Comparison of ENCODE assay signal across 12 cellular contexts in genomic region chr17:2172447-2172938, GRCh38.
DNase-seq lines count a peak whose midpoint lies in the region; ATAC-seq and TF ChIP-seq lines count a peak whose summit lies in the region.
"Had no signal": no experiment of that assay in that cellular context is flagged by ENCODE, and none has a peak within 500 bp of the region (broad histone marks: within the 10 kb centered on the region; RNA-seq: fewer than 3 reads in every experiment).

No MANE protein-coding gene starts in this region.

- peaks cover 2% of the 10 kb centered on the region; the same call in 1 of the 2 replicates for H3K36me3 Mint-ChIP-seq in WTC11

- H3K27ac ChIP-seq in heart right ventricle (peak overlapping the region; percentile 52 to 96 (median 88)), rectal smooth muscle tissue (ENCODE audit: low read depth, low read length) (peak overlapping the region; percentile 78)

- no peak for TF ChIP-seq CTCF in WTC11 (IDR thresholded peaks at IDR 0.05)
- no peak for TF ChIP-seq CTCF in heart right ventricle (IDR thresholded peaks at IDR 0.05)

- peak overlapping the region; percentile 67; the same call in 1 of the 2 replicates for H3K27ac Mint-ChIP-seq in WTC11
- H3K27ac Mint-ChIP-seq: T-helper 17 cell had no signal

- H3K9me3 ChIP-seq in heart right ventricle, result no peaks in the 10 kb centered on the region
- H3K9me3 ChIP-seq: testis had no signal

- no peak overlapping the region for H3K4me3 Mint-ChIP-seq in WTC11
- H3K4me3 Mint-ChIP-seq: naive thymus-derived CD4-positive, alpha-beta T cell; T-helper 17 cell had no signal

- 9 to 12% methylated on average over 11 of the region's 11 CpGs for WGBS in heart right ventricle, 2 donors

- no peak overlapping the region for H3K9ac ChIP-seq in rectal smooth muscle tissue (ENCODE audit: low read length)

- ATAC-seq in WTC11 (no peak), heart right ventricle (peak; percentile 10 to 63 (median 31)), HG03039 (IDR thresholded peaks at IDR 0.05; ENCODE audit: unreplicated experiment) (no peak)
- ATAC-seq: naive thymus-derived CD4-positive, alpha-beta T cell; T-helper 17 cell had no signal

- CTCF ChIA-PET in WTC11 (lab: Charles Lee), result interaction anchor here (0.6 to 1.9 kb wide), 5 partner anchors 16 to 118 kb away, joined by 3 to 7 read pairs (median 5); partner anchors contain the start of gene HIC1

- no peaks in the 10 kb centered on the region for H3K27me3 ChIP-seq in heart right ventricle
- H3K27me3 ChIP-seq in rectal smooth muscle tissue (ENCODE audit: control insufficient read depth, insufficient read depth, low read length), result no peaks in the 10 kb centered on the region
- H3K27me3 ChIP-seq: testis had no signal

- no peaks in the 10 kb centered on the region for H3K9me3 Mint-ChIP-seq in WTC11
- H3K9me3 Mint-ChIP-seq: naive thymus-derived CD4-positive, alpha-beta T cell had no signal

- peak overlapping the region in 8 of 10 donors; percentile 10 to 38 (median 21) for H3K4me3 ChIP-seq in heart right ventricle
- H3K4me3 ChIP-seq in rectal smooth muscle tissue (ENCODE audit: low read length), result no peak overlapping the region
- H3K4me3 ChIP-seq: testis had no signal

- peaks cover 0 to 50% (median 0%) of the 10 kb centered on the region in 9 donors for H3K36me3 ChIP-seq in heart right ventricle
- no peaks in the 10 kb centered on the region for H3K36me3 ChIP-seq in rectal smooth muscle tissue (ENCODE audit: control insufficient read depth, insufficient read depth, low read length)

- H3K4me1 Mint-ChIP-seq in WTC11, result peaks cover 15% of the 10 kb centered on the region

- no peaks in the 10 kb centered on the region for H3K27me3 Mint-ChIP-seq in WTC11 (ENCODE audit: low read depth)
- H3K27me3 Mint-ChIP-seq: naive thymus-derived CD4-positive, alpha-beta T cell; T-helper 17 cell had no signal

- DNase-seq in ELR (ENCODE audit: low read depth), result peak; percentile 93
- DNase-seq in WTC11 (ENCODE audit: low spot score), result no peak
- DNase-seq in heart right ventricle, result peak; percentile 44 to 64
- no peak for DNase-seq in cerebellar nuclear complex (lab: John Stamatoyannopoulos, UW)
- DNase-seq in HPDE6-E6E7 (ENCODE audit: extremely low spot score), result no peak
- no peak for DNase-seq in NCI-H1105 treated with DMSO at 0.1 percent for 48 hours (lab: John Stamatoyannopoulos, UW)
- DNase-seq: KG1; naive thymus-derived CD4-positive, alpha-beta T cell; T-helper 17 cell had no signal

- intact Hi-C loops in heart right ventricle (cut with DNase I), result loop anchor here in 9 of 10 donors (2.0 to 10.0 kb wide), 12 partner anchors 35 to 222 kb away; partner anchors contain the start of gene HIC1 (in 4 of the 9)

- POLR2A ChIA-PET in WTC11 (lab: Charles Lee), result no interaction called here

- H3K4me1 ChIP-seq in heart right ventricle, result peaks cover 41 to 85% (median 66%) of the 10 kb centered on the region in 9 donors
- H3K4me1 ChIP-seq in rectal smooth muscle tissue (ENCODE audit: control insufficient read depth, insufficient read depth, low read length), result peaks cover 58% of the 10 kb centered on the region

TF ChIP-seq in WTC11, 78 proteins besides CTCF, POLR2A, EP300 and RAD21 (continues in another document):
- TF ChIP-seq, protein P1, sequence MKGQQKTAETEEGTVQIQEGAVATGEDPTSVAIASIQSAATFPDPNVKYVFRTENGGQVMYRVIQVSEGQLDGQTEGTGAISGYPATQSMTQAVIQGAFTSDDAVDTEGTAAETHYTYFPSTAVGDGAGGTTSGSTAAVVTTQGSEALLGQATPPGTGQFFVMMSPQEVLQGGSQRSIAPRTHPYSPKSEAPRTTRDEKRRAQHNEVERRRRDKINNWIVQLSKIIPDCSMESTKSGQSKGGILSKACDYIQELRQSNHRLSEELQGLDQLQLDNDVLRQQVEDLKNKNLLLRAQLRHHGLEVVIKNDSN (CRISPR knock-in tag; IDR thresholded peaks at IDR 0.05), result no peak
- no peak for TF ChIP-seq ATF6 (CRISPR knock-in tag; IDR thresholded peaks at IDR 0.05)
- TF ChIP-seq ELF4 (CRISPR knock-in tag; IDR thresholded peaks at IDR 0.05; ENCODE audit: low read depth), result no peak
- TF ChIP-seq ERG (CRISPR knock-in tag; IDR thresholded peaks at IDR 0.05), result no peak
- no peak for TF ChIP-seq CREM (CRISPR knock-in tag; IDR thresholded peaks at IDR 0.05)
- TF ChIP-seq ZBTB43 (CRISPR knock-in tag; IDR thresholded peaks at IDR 0.05), result no peak
- TF ChIP-seq ZNF219 (CRISPR knock-in tag; IDR thresholded peaks at IDR 0.05; ENCODE audit: borderline replicate concordance), result no peak
- TF ChIP-seq SMAD3 (CRISPR knock-in tag; IDR thresholded peaks at IDR 0.05; ENCODE audit: borderline replicate concordance), result no peak
- TF ChIP-seq ZNF263 (CRISPR knock-in tag; IDR thresholded peaks at IDR 0.05; ENCODE audit: low read depth), result no peak
- TF ChIP-seq FOXJ3 (CRISPR knock-in tag; IDR thresholded peaks at IDR 0.05; ENCODE audit: borderline replicate concordance), result no peak
- TF ChIP-seq CDX4 (CRISPR knock-in tag; IDR thresholded peaks at IDR 0.05; ENCODE audit: borderline replicate concordance), result no peak
- TF ChIP-seq RELA (CRISPR knock-in tag; IDR thresholded peaks at IDR 0.05; ENCODE audit: borderline replicate concordance), result no peak
- no peak for TF ChIP-seq GTF2I (CRISPR knock-in tag; conservative IDR thresholded peaks at IDR 0.05)
- TF ChIP-seq, protein P2, sequence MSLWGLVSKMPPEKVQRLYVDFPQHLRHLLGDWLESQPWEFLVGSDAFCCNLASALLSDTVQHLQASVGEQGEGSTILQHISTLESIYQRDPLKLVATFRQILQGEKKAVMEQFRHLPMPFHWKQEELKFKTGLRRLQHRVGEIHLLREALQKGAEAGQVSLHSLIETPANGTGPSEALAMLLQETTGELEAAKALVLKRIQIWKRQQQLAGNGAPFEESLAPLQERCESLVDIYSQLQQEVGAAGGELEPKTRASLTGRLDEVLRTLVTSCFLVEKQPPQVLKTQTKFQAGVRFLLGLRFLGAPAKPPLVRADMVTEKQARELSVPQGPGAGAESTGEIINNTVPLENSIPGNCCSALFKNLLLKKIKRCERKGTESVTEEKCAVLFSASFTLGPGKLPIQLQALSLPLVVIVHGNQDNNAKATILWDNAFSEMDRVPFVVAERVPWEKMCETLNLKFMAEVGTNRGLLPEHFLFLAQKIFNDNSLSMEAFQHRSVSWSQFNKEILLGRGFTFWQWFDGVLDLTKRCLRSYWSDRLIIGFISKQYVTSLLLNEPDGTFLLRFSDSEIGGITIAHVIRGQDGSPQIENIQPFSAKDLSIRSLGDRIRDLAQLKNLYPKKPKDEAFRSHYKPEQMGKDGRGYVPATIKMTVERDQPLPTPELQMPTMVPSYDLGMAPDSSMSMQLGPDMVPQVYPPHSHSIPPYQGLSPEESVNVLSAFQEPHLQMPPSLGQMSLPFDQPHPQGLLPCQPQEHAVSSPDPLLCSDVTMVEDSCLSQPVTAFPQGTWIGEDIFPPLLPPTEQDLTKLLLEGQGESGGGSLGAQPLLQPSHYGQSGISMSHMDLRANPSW (CRISPR knock-in tag; conservative IDR thresholded peaks at IDR 0.05; ENCODE audit: low read depth), result no peak

Comparison
In these comparisons a context has a peak if more than half of its experiments do, and no peak if none do; other contexts are left out.
1. DNase-seq: peak in ELR (single experiment) and heart right ventricle (2 of 2); none in WTC11 (single experiment), cerebellar nuclear complex (0 of 2), HPDE6-E6E7 (single experiment) and NCI-H1105 treated with DMSO at 0.1 percent for 48 hours (single experiment).
2. ATAC-seq: peak in heart right ventricle (8 of 8); none in WTC11 (single experiment) and HG03039 (single experiment).